Comparison of ENCODE assay signal across 17 cellular contexts in genomic region chr6:3687847-3688246, GRCh38.
DNase-seq lines count a peak whose midpoint lies in the region; ATAC-seq and TF ChIP-seq lines count a peak whose summit lies in the region.
"Had no signal": no experiment of that assay in that cellular context is flagged by ENCODE, and none has a peak within 500 bp of the region (broad histone marks: within the 10 kb centered on the region; RNA-seq: fewer than 3 reads in every experiment).

No MANE protein-coding gene starts in this region.

- ATAC-seq in HG03432 (IDR thresholded peaks at IDR 0.05; ENCODE audit: unreplicated experiment), result no peak

- peak; percentile 5 for DNase-seq in NCI-H146 (lab: John Stamatoyannopoulos, UW)
- DNase-seq in NCI-H146 treated with DMSO at 0.1 percent for 48 hours (lab: John Stamatoyannopoulos, UW; ENCODE audit: unreplicated experiment), result no peak
- peak; percentile 12 for DNase-seq in GM12865 (ENCODE audit: low read depth)
- peak; percentile 17 for DNase-seq in NCI-H2171 treated with DMSO at 0.1 percent for 48 hours (lab: John Stamatoyannopoulos, UW)
- DNase-seq in left kidney (ENCODE audit: low read depth, low spot score), result peak; percentile 89
- no peak for DNase-seq in activated CD4-positive, alpha-beta T cell treated with anti-CD3 and anti-CD28 coated beads for 4 hours
- DNase-seq in stimulated activated CD4-positive, alpha-beta T cell treated with anti-CD3 and anti-CD28 coated beads, Interleukin-4, amount 100 ng/mL, for 4 hours, result no peak
- DNase-seq: Caco-2, H7, Karpas-422, MM.1S, NCI-H1436 treated with DMSO at 0.1 percent for 48 hours, NCI-H2107, NCI-H510A, Peyer's patch, SHP77 treated with DMSO at 0.1 percent for 48 hours had no signal

- H3K4me3 ChIP-seq in GM12865 (ENCODE audit: low read depth, low read length), result no peak overlapping the region
- H3K4me3 ChIP-seq: Peyer's patch had no signal

- TF ChIP-seq CTCF in GM12865 (IDR thresholded peaks at IDR 0.05; ENCODE audit: insufficient read depth, low read depth, low read length, missing control alignments), result no peak

Comparison
In these comparisons a context has a peak if more than half of its experiments do, and no peak if none do; other contexts are left out.
1. DNase-seq: peak in NCI-H146 (single experiment), GM12865 (single experiment), NCI-H2171 treated with DMSO at 0.1 percent for 48 hours (single experiment) and left kidney (single experiment); none in NCI-H146 treated with DMSO at 0.1 percent for 48 hours (single experiment), activated CD4-positive, alpha-beta T cell treated with anti-CD3 and anti-CD28 coated beads for 4 hours (0 of 2) and stimulated activated CD4-positive, alpha-beta T cell treated with anti-CD3 and anti-CD28 coated beads, Interleukin-4, amount 100 ng/mL, for 4 hours (0 of 2).